9 cellular contexts compared by ENCODE assay signal in genomic region chr6:146357578-146358340, GRCh38.
A peak's percentile ranks its signal among the peaks of the same experiment; 100 is the strongest.
DNase-seq lines count a peak whose midpoint lies in the region; ATAC-seq and TF ChIP-seq lines count a peak whose summit lies in the region.
"Had no signal": no experiment of that assay in that cellular context is flagged by ENCODE, and none has a peak within 500 bp of the region (broad histone marks: within the 10 kb centered on the region; RNA-seq: fewer than 3 reads in every experiment).

No MANE protein-coding gene starts in this region.

- no peak overlapping the region for H3K4me3 ChIP-seq in CD4-positive, CD25-positive, alpha-beta regulatory T cell (ENCODE audit: low read depth, low read length)
- H3K4me3 ChIP-seq in astrocyte of the cerebellum (ENCODE audit: low read depth, low read length): peak overlapping the region; percentile 14

- no peak overlapping the region for H3K4me3 Mint-ChIP-seq in CD4-positive, CD25-positive, alpha-beta regulatory T cell
- H3K4me3 Mint-ChIP-seq: IgD-negative memory B cell had no signal

- no peaks in the 10 kb centered on the region for H3K4me1 Mint-ChIP-seq in CD4-positive, CD25-positive, alpha-beta regulatory T cell
- H3K4me1 Mint-ChIP-seq: IgD-negative memory B cell had no signal

- no peaks in the 10 kb centered on the region for H3K4me1 ChIP-seq in CD4-positive, CD25-positive, alpha-beta regulatory T cell (ENCODE audit: control insufficient read depth, insufficient read depth, low read length, poor library complexity, severe bottlenecking)

- no peaks in the 10 kb centered on the region for H3K36me3 Mint-ChIP-seq in CD4-positive, CD25-positive, alpha-beta regulatory T cell

- peaks cover 0 to 2% (median 0%) of the 10 kb centered on the region in 7 donors for H3K9me3 Mint-ChIP-seq in CD4-positive, CD25-positive, alpha-beta regulatory T cell

- H3K27ac Mint-ChIP-seq in CD4-positive, CD25-positive, alpha-beta regulatory T cell: peak overlapping the region in 2 of 3 donors; percentile 32 to 35
- H3K27ac Mint-ChIP-seq: IgD-negative memory B cell had no signal

- TF ChIP-seq CTCF in astrocyte of the cerebellum (IDR thresholded peaks at IDR 0.05; ENCODE audit: low read depth, low read length, missing control alignments): no peak

- ATAC-seq in CD4-positive, CD25-positive, alpha-beta regulatory T cell (ENCODE audit: low read depth in 2 of 2): peak in 1 of 2 donors; percentile 8
- ATAC-seq in GM21367 (IDR thresholded peaks at IDR 0.05; ENCODE audit: unreplicated experiment): peak; percentile 68

- in situ Hi-C loops in astrocyte of the cerebellum (cut with HindIII; ENCODE audit: low sequenced_read_pairs): no loop called here

- no peaks in the 10 kb centered on the region for H3K27me3 Mint-ChIP-seq in CD4-positive, CD25-positive, alpha-beta regulatory T cell
- H3K27me3 Mint-ChIP-seq: IgD-negative memory B cell had no signal

- H3K9me3 ChIP-seq in CD4-positive, CD25-positive, alpha-beta regulatory T cell (ENCODE audit: control insufficient read depth in 2 of 2, low read length in 2 of 2): no peaks in the 10 kb centered on the region

- H3K27me3 ChIP-seq in CD4-positive, CD25-positive, alpha-beta regulatory T cell (ENCODE audit: control insufficient read depth, insufficient read depth, low read length): no peaks in the 10 kb centered on the region

- H3K36me3 ChIP-seq in CD4-positive, CD25-positive, alpha-beta regulatory T cell (ENCODE audit: control insufficient read depth, insufficient read depth, low read length): no peaks in the 10 kb centered on the region

- peak in 1 of 3 donors; percentile 5 for DNase-seq in CD4-positive, CD25-positive, alpha-beta regulatory T cell
- DNase-seq in HS-5 (ENCODE audit: low read depth) (peak; percentile 91), astrocyte of the cerebellum (ENCODE audit: low read depth) (peak; percentile 92), pons (ENCODE audit: low spot score) (peak; percentile 39), cerebellar cortex (ENCODE audit: low spot score) (no peak), DMS79 (lab: John Stamatoyannopoulos, UW) (no peak)
- DNase-seq in stimulated activated CD8-positive, alpha-beta memory T cell treated with anti-CD3 and anti-CD28 coated beads, Interleukin-4, amount 100 ng/mL, for 48 hours: no peak

- H3K27ac ChIP-seq in CD4-positive, CD25-positive, alpha-beta regulatory T cell (ENCODE audit: insufficient read depth, low read length, poor library complexity, severe bottlenecking): no peak overlapping the region

Comparison
In these comparisons a context has a peak if more than half of its experiments do, and no peak if none do; other contexts are left out.
1. DNase-seq: peak in HS-5 (single experiment), astrocyte of the cerebellum (single experiment) and pons (single experiment); none in cerebellar cortex (single experiment), DMS79 (single experiment) and stimulated activated CD8-positive, alpha-beta memory T cell treated with anti-CD3 and anti-CD28 coated beads, Interleukin-4, amount 100 ng/mL, for 48 hours (single experiment).